In the genomic region with DNA sequence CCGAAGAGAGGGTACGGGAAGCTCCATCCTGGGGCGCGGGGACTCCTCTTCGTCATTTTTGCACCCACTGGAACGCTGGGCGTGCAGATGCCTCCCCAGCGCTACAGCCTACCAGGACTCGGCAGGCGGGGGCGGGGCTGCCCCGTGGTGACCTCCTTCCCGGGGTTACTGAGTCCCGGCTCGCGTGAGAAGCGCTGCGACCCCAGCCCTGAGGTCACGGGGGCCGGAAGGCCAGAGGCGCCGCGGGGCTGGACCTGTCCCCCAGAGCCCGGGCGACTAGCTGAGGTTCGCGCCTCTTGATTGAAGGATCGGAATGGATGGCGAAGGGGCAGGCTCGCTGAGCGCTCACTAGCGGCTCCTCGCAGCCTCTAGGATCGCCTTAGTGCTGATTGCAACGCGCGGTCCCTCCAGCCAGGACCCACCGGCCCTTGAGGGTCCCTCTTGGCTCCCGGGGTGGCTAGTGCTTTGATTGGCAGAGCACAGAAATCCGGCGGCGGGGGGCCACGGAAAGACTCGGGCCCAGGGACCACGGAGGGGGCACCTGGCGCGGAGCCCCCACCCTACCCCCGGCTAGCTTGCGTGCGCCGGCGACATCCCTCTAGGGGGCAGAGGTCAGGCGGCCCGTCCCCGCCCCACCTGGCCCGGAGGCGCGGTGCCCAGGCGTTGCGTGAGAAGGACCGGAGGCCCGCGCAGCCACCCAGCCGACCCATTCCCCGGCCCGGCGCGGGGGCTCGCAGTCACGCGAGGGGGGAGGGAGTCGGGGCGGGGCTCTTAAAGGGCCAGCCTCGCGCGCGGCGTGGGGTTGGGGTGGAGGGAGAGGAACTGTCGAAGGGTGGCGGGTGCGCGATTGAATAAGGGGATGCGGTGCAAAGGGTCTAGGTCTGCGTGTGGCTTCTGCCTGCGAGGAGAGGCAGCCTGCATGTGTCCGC, we compare ENCODE assay signal across 1 cellular context.
TF ChIP-seq lines count a peak whose summit lies in the region.

No MANE protein-coding gene starts in this region.

TF ChIP-seq in H1, 55 proteins besides CTCF, POLR2A, EP300 and RAD21:
- TF ChIP-seq TBP (IDR thresholded peaks at IDR 0.05; ENCODE audit: low read depth, low read length) = no peak
- TF ChIP-seq GTF2F1 (IDR thresholded peaks at IDR 0.05; ENCODE audit: borderline replicate concordance, low read depth, low read length) = no peak
- TF ChIP-seq JUN (IDR thresholded peaks at IDR 0.05; ENCODE audit: low read depth, low read length) = no peak
- no peak for TF ChIP-seq TEAD4 (IDR thresholded peaks at IDR 0.05; ENCODE audit: low read depth, low read length)
- TF ChIP-seq POLR2AphosphoS5 (IDR thresholded peaks at IDR 0.05; ENCODE audit: low read depth, low read length) = no peak
- peak in 1 of 2 experiments; percentile 18; a peak in 1 of 4 replicates for TF ChIP-seq SIN3A (conservative IDR thresholded peaks at IDR 0.05 in 1 of 2, IDR thresholded peaks at IDR 0.05 in 1 of 2; ENCODE audit: low read depth in 1 of 2, low read length in 2 of 2)
- TF ChIP-seq SUZ12 (IDR thresholded peaks at IDR 0.05; ENCODE audit: low read length) = peak; percentile 28; the same call in 1 of the 2 replicates
- TF ChIP-seq POU5F1 (IDR thresholded peaks at IDR 0.05; ENCODE audit: low read depth, low read length) = no peak
- peak; percentile 32 for TF ChIP-seq CTBP2 (IDR thresholded peaks at IDR 0.05; ENCODE audit: borderline replicate concordance, insufficient read depth, insufficient read length, low read length)
- TF ChIP-seq KDM4A (IDR thresholded peaks at IDR 0.05; ENCODE audit: low read depth, low read length, severe bottlenecking) = peak; percentile 89
- TF ChIP-seq RXRA (IDR thresholded peaks at IDR 0.05; ENCODE audit: insufficient read depth, low read depth, low read length) = no peak
- no peak for TF ChIP-seq TAF1 (IDR thresholded peaks at IDR 0.05; ENCODE audit: low read depth, low read length)
- TF ChIP-seq, protein P1, sequence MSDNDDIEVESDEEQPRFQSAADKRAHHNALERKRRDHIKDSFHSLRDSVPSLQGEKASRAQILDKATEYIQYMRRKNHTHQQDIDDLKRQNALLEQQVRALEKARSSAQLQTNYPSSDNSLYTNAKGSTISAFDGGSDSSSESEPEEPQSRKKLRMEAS (IDR thresholded peaks at IDR 0.05) = peak; percentile 1
- peak; percentile 49; the same call in 1 of the 2 replicates for TF ChIP-seq RBBP5 (IDR thresholded peaks at IDR 0.05; ENCODE audit: borderline replicate concordance, low read depth, low read length)
- peak; percentile 67 for TF ChIP-seq ASH2L (IDR thresholded peaks at IDR 0.05; ENCODE audit: low read length)
- no peak for TF ChIP-seq TCF12 (IDR thresholded peaks at IDR 0.05; ENCODE audit: low read depth, low read length)
- no peak for TF ChIP-seq CHD1 (IDR thresholded peaks at IDR 0.05; ENCODE audit: low read depth, low read length)
- no peak for TF ChIP-seq HDAC2 (IDR thresholded peaks at IDR 0.05; ENCODE audit: borderline replicate concordance in 1 of 2, low read depth in 2 of 2, low read length in 2 of 2)
- TF ChIP-seq PHF8 (conservative IDR thresholded peaks at IDR 0.05; ENCODE audit: low read depth, low read length) = 0 out of 2 replicates have a peak, but pooled peaks have one; percentile 14
- no peak for TF ChIP-seq CEBPB (IDR thresholded peaks at IDR 0.05; ENCODE audit: low read depth, low read length)
- TF ChIP-seq CREB1 (IDR thresholded peaks at IDR 0.05) = no peak
- peak; percentile 62 for TF ChIP-seq EZH2 (IDR thresholded peaks at IDR 0.05; ENCODE audit: low read depth, low read length, severe bottlenecking)
